Comparison of ENCODE assay signal across 21 cellular contexts in the genomic region with DNA sequence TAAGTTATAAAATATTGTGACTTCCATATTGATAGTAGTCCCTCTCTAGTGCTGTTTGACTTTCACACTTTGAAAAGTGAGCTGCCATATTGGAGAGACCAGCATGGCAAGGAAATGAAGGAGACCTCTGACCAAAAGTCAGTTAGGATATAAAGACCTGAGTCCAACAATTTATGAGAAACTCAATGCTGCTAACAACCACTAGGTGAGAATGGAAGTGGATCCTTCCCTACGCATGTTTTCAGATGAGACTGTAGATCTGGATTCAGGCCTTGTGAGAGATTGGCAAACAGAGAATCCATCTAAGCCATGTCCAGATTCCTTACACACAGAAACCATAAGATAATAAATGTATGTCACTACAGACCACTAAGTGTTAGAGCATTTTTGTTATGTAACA.
A peak's percentile ranks its signal among the peaks of the same experiment; 100 is the strongest.
DNase-seq lines count a peak whose midpoint lies in the region; ATAC-seq and TF ChIP-seq lines count a peak whose summit lies in the region.
"Had no signal": no experiment of that assay in that cellular context is flagged by ENCODE, and none has a peak within 500 bp of the region (broad histone marks: within the 10 kb centered on the region; RNA-seq: fewer than 3 reads in every experiment).

No MANE protein-coding gene starts in this region.

- peak; percentile 15 for DNase-seq in H7
- no peak for DNase-seq in PC-3
- no peak for DNase-seq in endodermal cell
- no peak for DNase-seq in neural progenitor cell (ENCODE audit: low spot score)
- no peak for DNase-seq in Peyer's patch
- DNase-seq in activated CD4-positive, alpha-beta T cell treated with anti-CD3 and anti-CD28 coated beads, Interleukin-2, amount 10 ng/mL, durations not matched to agents 7 days and 5 days = no peak
- DNase-seq: Calu3, GM23248, Kasumi-1, NCI-H1105, NCI-H1436 treated with DMSO at 0.1 percent for 48 hours, NCI-H187 treated with DMSO at 0.1 percent for 48 hours, NCI-H2107, NCI-H524, NCI-H774, Right ventricle myocardium superior had no signal

- 86 to 94% methylated on average over 1 of the region's 1 CpG for WGBS in endodermal cell (ENCODE audit: insufficient coverage in 1 of 2, insufficient read length in 1 of 2), 2 experiments

- H3K27ac Mint-ChIP-seq in endodermal cell = no peak overlapping the region
- no peak overlapping the region for H3K27ac Mint-ChIP-seq in neural progenitor cell
- H3K27ac Mint-ChIP-seq in activated CD4-positive, alpha-beta T cell treated with anti-CD3 and anti-CD28 coated beads, Interleukin-2, amount 10 ng/mL, durations not matched to agents 7 days and 5 days = no peak overlapping the region

- TF ChIP-seq POLR2A in Peyer's patch (IDR thresholded peaks at IDR 0.05) = no peak

- H2AFZ ChIP-seq in PC-3 (ENCODE audit: low read length) (no peak overlapping the region), neural progenitor cell (replicated peaks) (no peak overlapping the region)
- H2AFZ ChIP-seq: GM23248 had no signal

- intact Hi-C loops in PC-3 (cut with micrococcal nuclease) = no loop called here

- no peaks in the 10 kb centered on the region for H3K36me3 ChIP-seq in H7 (replicated peaks; ENCODE audit: control insufficient read depth, insufficient read depth, low read length)
- no peaks in the 10 kb centered on the region for H3K36me3 ChIP-seq in PC-3 (ENCODE audit: low read depth, low read length)
- H3K36me3 ChIP-seq in endodermal cell (ENCODE audit: control insufficient read depth, insufficient read depth, low read length) = no peaks in the 10 kb centered on the region
- H3K36me3 ChIP-seq in neural progenitor cell = no peaks in the 10 kb centered on the region
- H3K36me3 ChIP-seq in Peyer's patch = no peaks in the 10 kb centered on the region
- H3K36me3 ChIP-seq: SJSA1 had no signal

- H3K4me3 Mint-ChIP-seq in endodermal cell (no peak overlapping the region), neural progenitor cell (no peak overlapping the region)
- H3K4me3 Mint-ChIP-seq in activated CD4-positive, alpha-beta T cell treated with anti-CD3 and anti-CD28 coated beads, Interleukin-2, amount 10 ng/mL, durations not matched to agents 7 days and 5 days = no peak overlapping the region

- no peak overlapping the region for H3K9ac ChIP-seq in PC-3 (ENCODE audit: low read length)
- H3K9ac ChIP-seq in endodermal cell (ENCODE audit: extremely low read depth, low read length, poor library complexity, severe bottlenecking) = no peak overlapping the region
- H3K9ac ChIP-seq in neural progenitor cell = no peak overlapping the region
- H3K9ac ChIP-seq: GM23248 had no signal

- H3K4me2 ChIP-seq in PC-3 (ENCODE audit: low read length) = no peak overlapping the region
- H3K4me2 ChIP-seq in neural progenitor cell = no peak overlapping the region

- H3K4me3 ChIP-seq in H7 (ENCODE audit: insufficient read depth, low read depth, low read length) = no peak overlapping the region
- no peak overlapping the region for H3K4me3 ChIP-seq in PC-3 (ENCODE audit: low read length)
- H3K4me3 ChIP-seq in endodermal cell (ENCODE audit: low read length) = no peak overlapping the region
- H3K4me3 ChIP-seq in neural progenitor cell = no peak overlapping the region
- no peak overlapping the region for H3K4me3 ChIP-seq in Peyer's patch
- H3K4me3 ChIP-seq: GM23248, K562, SJSA1 had no signal

- H3K36me3 Mint-ChIP-seq in endodermal cell (ENCODE audit: low read depth) (no peaks in the 10 kb centered on the region), neural progenitor cell (no peaks in the 10 kb centered on the region)
- H3K36me3 Mint-ChIP-seq in activated CD4-positive, alpha-beta T cell treated with anti-CD3 and anti-CD28 coated beads, Interleukin-2, amount 10 ng/mL, durations not matched to agents 7 days and 5 days (ENCODE audit: low read depth) = no peaks in the 10 kb centered on the region

- no peaks in the 10 kb centered on the region for H3K79me2 ChIP-seq in PC-3 (ENCODE audit: low read length)
- no peaks in the 10 kb centered on the region for H3K79me2 ChIP-seq in neural progenitor cell (ENCODE audit: low read depth)

- H4K20me1 ChIP-seq in PC-3 (ENCODE audit: low read length) (no peaks in the 10 kb centered on the region), neural progenitor cell (ENCODE audit: low read depth) (no peaks in the 10 kb centered on the region)

- H3K9me3 ChIP-seq in PC-3 (ENCODE audit: low read length) = 0 out of 2 replicates have a peak, but pooled peaks cover 4% of the 10 kb centered on the region
- H3K9me3 ChIP-seq in endodermal cell (ENCODE audit: control insufficient read depth, low read length) = no peaks in the 10 kb centered on the region
- no peaks in the 10 kb centered on the region for H3K9me3 ChIP-seq in neural progenitor cell (ENCODE audit: low read depth)
- no peaks in the 10 kb centered on the region for H3K9me3 ChIP-seq in Peyer's patch
- H3K9me3 ChIP-seq: SJSA1 had no signal

- H3K27me3 Mint-ChIP-seq in endodermal cell (ENCODE audit: insufficient read depth) (no peaks in the 10 kb centered on the region), neural progenitor cell (ENCODE audit: insufficient read depth, low read depth) (no peaks in the 10 kb centered on the region)
- H3K27me3 Mint-ChIP-seq in activated CD4-positive, alpha-beta T cell treated with anti-CD3 and anti-CD28 coated beads, Interleukin-2, amount 10 ng/mL, durations not matched to agents 7 days and 5 days = no peaks in the 10 kb centered on the region

- no TSS peak for BruUV-seq in PC-3 (replicated peaks; lab: Mats Ljungman, UMichigan)

- H3K9me2 ChIP-seq in PC-3 (replicated peaks; ENCODE audit: low read length) = no peaks in the 10 kb centered on the region

- H3F3A ChIP-seq in PC-3 (ENCODE audit: low read length, unreplicated experiment) = no peaks in the 10 kb centered on the region
- H3F3A ChIP-seq in neural progenitor cell (ENCODE audit: low read depth) = no peaks in the 10 kb centered on the region

- no peak for ATAC-seq in PC-3
- ATAC-seq in GM18517 (IDR thresholded peaks at IDR 0.05; ENCODE audit: unreplicated experiment) = no peak
- ATAC-seq: HCT116, K562 had no signal

- 0 out of 2 replicates have a peak, but pooled peaks have one; percentile 37 for TF ChIP-seq CTCF in PC-3 (conservative IDR thresholded peaks at IDR 0.05; ENCODE audit: low read depth, low read length)
- peak; percentile 65 for TF ChIP-seq CTCF in endodermal cell (conservative IDR thresholded peaks at IDR 0.05)
- peak; percentile 26 for TF ChIP-seq CTCF in neural progenitor cell (IDR thresholded peaks at IDR 0.05)
- TF ChIP-seq CTCF in Peyer's patch (IDR thresholded peaks at IDR 0.05) = no peak

- CTCF ChIA-PET in PC-3 (lab: Charles Lee) = no interaction called here
- CTCF ChIA-PET in activated CD4-positive, alpha-beta T cell treated with anti-CD3 and anti-CD28 coated beads, Interleukin-2, amount 10 ng/mL, durations not matched to agents 7 days and 5 days (lab: Charles Lee) = no interaction called here

- H3K4me1 ChIP-seq in PC-3 (ENCODE audit: insufficient read depth, low read length) = no peaks in the 10 kb centered on the region
- H3K4me1 ChIP-seq in endodermal cell (ENCODE audit: control insufficient read depth, insufficient read depth, low read length) = no peaks in the 10 kb centered on the region
- H3K4me1 ChIP-seq in neural progenitor cell = peaks cover 7% of the 10 kb centered on the region
- H3K4me1 ChIP-seq in Peyer's patch = no peaks in the 10 kb centered on the region
- H3K4me1 ChIP-seq: SJSA1 had no signal

- no peaks in the 10 kb centered on the region for H3K27me3 ChIP-seq in H7 (ENCODE audit: control insufficient read depth, insufficient read depth, low read length)
- no peaks in the 10 kb centered on the region for H3K27me3 ChIP-seq in PC-3 (ENCODE audit: low read length)
- H3K27me3 ChIP-seq in endodermal cell (ENCODE audit: control insufficient read depth, insufficient read depth, low read length, poor library complexity, severe bottlenecking) = no peaks in the 10 kb centered on the region
- no peaks in the 10 kb centered on the region for H3K27me3 ChIP-seq in neural progenitor cell
- H3K27me3 ChIP-seq in Peyer's patch = no peaks in the 10 kb centered on the region
- H3K27me3 ChIP-seq: SJSA1 had no signal

- H3K4me1 Mint-ChIP-seq in endodermal cell (no peaks in the 10 kb centered on the region), neural progenitor cell (no peaks in the 10 kb centered on the region)
- H3K4me1 Mint-ChIP-seq in activated CD4-positive, alpha-beta T cell treated with anti-CD3 and anti-CD28 coated beads, Interleukin-2, amount 10 ng/mL, durations not matched to agents 7 days and 5 days = no peaks in the 10 kb centered on the region

- H3K27ac ChIP-seq in PC-3 (ENCODE audit: low read length) = no peak overlapping the region
- H3K27ac ChIP-seq in endodermal cell (ENCODE audit: low read depth, low read length) = no peak overlapping the region
- no peak overlapping the region for H3K27ac ChIP-seq in neural progenitor cell
- no peak overlapping the region for H3K27ac ChIP-seq in Peyer's patch
- H3K27ac ChIP-seq: GM23248, HL-60, SJSA1 had no signal

- POLR2A ChIA-PET in PC-3 (lab: Charles Lee; ENCODE audit: unreplicated experiment) = no interaction called here
- POLR2A ChIA-PET in activated CD4-positive, alpha-beta T cell treated with anti-CD3 and anti-CD28 coated beads, Interleukin-2, amount 10 ng/mL, durations not matched to agents 7 days and 5 days (lab: Charles Lee) = no interaction called here

- H3K9me3 Mint-ChIP-seq in endodermal cell = peaks cover 3% of the 10 kb centered on the region
- peaks cover 14% of the 10 kb centered on the region for H3K9me3 Mint-ChIP-seq in neural progenitor cell
- H3K9me3 Mint-ChIP-seq in activated CD4-positive, alpha-beta T cell treated with anti-CD3 and anti-CD28 coated beads, Interleukin-2, amount 10 ng/mL, durations not matched to agents 7 days and 5 days = no peaks in the 10 kb centered on the region

Comparison
In these comparisons a context has a peak if more than half of its experiments do, and no peak if none do; other contexts are left out.
1. CTCF ChIP-seq: peak in PC-3 (single experiment), endodermal cell (single experiment) and neural progenitor cell (single experiment); none in Peyer's patch (0 of 6).